Comparison of ENCODE assay signal across 9 cellular contexts in genomic region chr12:107670999-107671643, GRCh38. TPM values are rescaled to one million over a fixed set of nuclear protein-coding genes. Genes with fewer than 3 reads are reported as not detected.
A peak's percentile ranks its signal among the peaks of the same experiment; 100 is the strongest.
DNase-seq lines count a peak whose midpoint lies in the region; ATAC-seq, FAIRE-seq and TF ChIP-seq lines count a peak whose summit lies in the region.
"Had no signal": no experiment of that assay in that cellular context is flagged by ENCODE, and none has a peak within 500 bp of the region (broad histone marks: within the 10 kb centered on the region; RNA-seq: fewer than 3 reads in every experiment).

No MANE protein-coding gene starts in this region.

- no peak for FAIRE-seq in frontal cortex (lab: Jason Lieb, UNC)

- H3K27ac ChIP-seq in breast epithelium = no peak overlapping the region
- peak overlapping the region; percentile 54 for H3K27ac ChIP-seq in neutrophil

- TF ChIP-seq POLR2A in breast epithelium (IDR thresholded peaks at IDR 0.05) = no peak

- CTCF ChIA-PET in MCF 10A (lab: Yijun Ruan, JAX) = interaction anchor here (0.6 to 2.1 kb wide), 7 partner anchors 9 to 27 kb away, joined by 3 to 7 read pairs (median 3); no protein-coding TSS in a partner anchor

- H3K36me3 ChIP-seq in breast epithelium = no peaks in the 10 kb centered on the region
- H3K36me3 ChIP-seq in neutrophil = no peaks in the 10 kb centered on the region

- peaks cover 41% of the 10 kb centered on the region for H3K27me3 Mint-ChIP-seq in MCF 10A (ENCODE audit: insufficient read depth, unreplicated experiment)

- no peaks in the 10 kb centered on the region for H3K9me3 Mint-ChIP-seq in MCF 10A (ENCODE audit: unreplicated experiment)

- peak; percentile 60 for DNase-seq in MCF 10A (ENCODE audit: unreplicated experiment)
- DNase-seq in breast epithelium (ENCODE audit: low spot score in 2 of 2) = no peak
- DNase-seq in RPMI8226 = peak; percentile 47
- peak; percentile 77 for DNase-seq in ecto neural progenitor cell (ENCODE audit: low spot score)
- no peak for DNase-seq in frontal cortex (ENCODE audit: low spot score in 2 of 2)
- no peak for DNase-seq in hippocampal formation (lab: John Stamatoyannopoulos, UW)
- DNase-seq: right cardiac atrium had no signal

- POLR2A ChIA-PET in MCF 10A (lab: Yijun Ruan, JAX) = no interaction called here

- TF ChIP-seq CTCF in MCF 10A (IDR thresholded peaks at IDR 0.05; ENCODE audit: unreplicated experiment) (peak; percentile 44), breast epithelium (IDR thresholded peaks at IDR 0.05) (no peak), neutrophil (IDR thresholded peaks at IDR 0.05) (peak; percentile 64)

- no peak for ATAC-seq in GM18907 (IDR thresholded peaks at IDR 0.05; ENCODE audit: unreplicated experiment)

- peaks cover 0 to 20% of the 10 kb centered on the region in 2 donors for H3K27me3 ChIP-seq in breast epithelium
- H3K27me3 ChIP-seq in neutrophil = peaks cover 4% of the 10 kb centered on the region

- no peaks in the 10 kb centered on the region for H3K9me3 ChIP-seq in breast epithelium
- no peaks in the 10 kb centered on the region for H3K9me3 ChIP-seq in neutrophil

- no peaks in the 10 kb centered on the region for H3K4me1 ChIP-seq in breast epithelium
- peaks cover 12 to 16% of the 10 kb centered on the region in 2 experiments for H3K4me1 ChIP-seq in neutrophil (ENCODE audit: control insufficient read depth in 1 of 2, insufficient read depth in 1 of 2, low read depth in 1 of 2, low read length in 1 of 2)

- no TSS peak for BruUV-seq in MCF 10A (replicated peaks; lab: Mats Ljungman, UMichigan)

- no peaks in the 10 kb centered on the region for H3K36me3 Mint-ChIP-seq in MCF 10A (ENCODE audit: insufficient read depth, unreplicated experiment)

- H3K4me3 ChIP-seq in breast epithelium (no peak overlapping the region), neutrophil (ENCODE audit: low read depth in 1 of 2, low read length in 1 of 2) (no peak overlapping the region)

- H3K4me3 Mint-ChIP-seq in MCF 10A (ENCODE audit: unreplicated experiment) = no peak overlapping the region

- peaks cover 12% of the 10 kb centered on the region for H3K4me1 Mint-ChIP-seq in MCF 10A (ENCODE audit: insufficient read depth, unreplicated experiment)

- intact Hi-C loops in MCF 10A (cut with micrococcal nuclease) (no loop called here), breast epithelium (cut with DNase I; ENCODE audit: low total_unique reads) (no loop called here)

- H3K27ac Mint-ChIP-seq in MCF 10A (ENCODE audit: low read depth, unreplicated experiment) = no peak overlapping the region

RNA-seq across cellular contexts. Expression of gene PWP1, which starts 14.5 kb away (rescaled TPM):
- 41.5 and 49.7 TPM in 2 replicates for total RNA-seq in MCF 10A (2022)
- total RNA-seq in breast epithelium = 100 to 1,000 TPM in 1 of 3 donors, 10 to 100 TPM in 2; 78.9 to 108 (median 79.0) TPM
- total RNA-seq in frontal cortex = 79.1 TPM

Comparison
In these comparisons a context has a peak if more than half of its experiments do, and no peak if none do; other contexts are left out.
1. DNase-seq: peak in MCF 10A (single experiment), RPMI8226 (single experiment) and ecto neural progenitor cell (single experiment); none in breast epithelium (0 of 2), frontal cortex (0 of 2) and hippocampal formation (0 of 2).
2. CTCF ChIP-seq: peak in MCF 10A (single experiment) and neutrophil (single experiment); none in breast epithelium (0 of 3).